34 cellular contexts compared by ENCODE assay signal in the genomic region with DNA sequence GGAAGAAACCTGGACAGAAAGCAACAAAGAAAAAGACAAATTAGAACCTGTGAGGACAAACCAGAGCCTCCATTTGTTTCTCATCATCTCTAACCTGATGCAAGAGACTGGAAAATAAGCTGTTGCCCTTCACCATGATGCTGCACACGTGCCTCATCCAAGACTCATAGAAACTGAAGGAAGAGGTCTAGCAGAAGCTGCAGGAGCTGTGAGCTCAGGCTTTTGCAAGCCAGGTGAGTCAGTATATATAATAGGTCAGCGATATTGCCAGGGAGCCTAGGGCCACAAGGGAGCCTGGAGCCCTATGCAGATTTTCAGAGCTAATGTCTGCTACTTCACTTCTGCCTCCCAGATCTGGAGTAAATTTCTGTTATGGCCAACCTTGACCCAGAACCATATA.
"Had no signal": no experiment of that assay in that cellular context is flagged by ENCODE, and none has a peak within 500 bp of the region (broad histone marks: within the 10 kb centered on the region; RNA-seq: fewer than 3 reads in every experiment).

No MANE protein-coding gene starts in this region.

- H3K4me3 ChIP-seq: ascending aorta, body of pancreas, SJCRH30, SK-N-MC had no signal

- H3K9me3 Mint-ChIP-seq: activated CD4-positive, alpha-beta T cell treated with anti-CD3 and anti-CD28 coated beads, Interleukin-2, amount 10 ng/mL, durations not matched to agents 24 days and 14 days; activated CD8-positive, alpha-beta T cell treated with anti-CD3 and anti-CD28 coated beads for 36 hours; activated naive CD8-positive, alpha-beta T cell treated with anti-CD3 and anti-CD28 coated beads for 36 hours; activated T-cell treated with anti-CD3 and anti-CD28 coated beads, Interleukin-2, amount 50 U/mL, for 72 hours; activated T-helper 17 cell treated with anti-CD3 and anti-CD28 coated beads, Interleukin-2, amount 50 U/mL, for 72 hours had no signal

- DNase-seq: activated CD4-positive, alpha-beta T cell treated with anti-CD3 and anti-CD28 coated beads for 1 hour; activated CD4-positive, alpha-beta T cell treated with anti-CD3 and anti-CD28 coated beads, Interleukin-2, amount 10 ng/mL, durations not matched to agents 24 days and 14 days; activated CD4-positive, alpha-beta T cell treated with anti-CD3 and anti-CD28 coated beads, Interleukin-2, amount 50 U/mL, for 4 hours; activated CD4-positive, CD25-positive, alpha-beta regulatory T cell; activated CD8-positive, alpha-beta T cell treated with anti-CD3 and anti-CD28 coated beads for 36 hours; activated effector memory CD4-positive, alpha-beta T cell treated with anti-CD3 and anti-CD28 coated beads, Interleukin-2, amount 50 U/mL, for 16 hours; activated naive CD4-positive, alpha-beta T cell; activated naive CD4-positive, alpha-beta T cell treated with anti-CD3 and anti-CD28 coated beads, Interleukin-2, amount 50 U/mL, for 16 hours; activated naive CD8-positive, alpha-beta T cell treated with anti-CD3 and anti-CD28 coated beads for 36 hours; activated T-cell treated with anti-CD3 and anti-CD28 coated beads, Interleukin-2, amount 50 U/mL, for 1 hour; activated T-cell treated with anti-CD3 and anti-CD28 coated beads, Interleukin-2, amount 50 U/mL, for 72 hours; amygdala; body of pancreas; central memory CD4-positive, alpha-beta T cell; Kasumi-1; KG1; MM.1S; MV-4-11; NCI-H1092; NCI-H187 treated with DMSO at 0.1 percent for 48 hours; NCI-H2081; NCI-H2171 treated with DMSO at 0.1 percent for 48 hours; NCI-H226; NCI-H446 treated with DMSO at 0.1 percent for 48 hours; NCI-H524; NCI-H69; SHP77; SJCRH30; T1000; WERI-Rb-1 had no signal

- H3K36me3 ChIP-seq: ascending aorta, SJCRH30, WERI-Rb-1 had no signal

- H3K27me3 ChIP-seq: ascending aorta, body of pancreas, SJCRH30 had no signal

- H3K27ac ChIP-seq: ascending aorta, body of pancreas, SJCRH30, SK-N-MC, WERI-Rb-1 had no signal

- ATAC-seq: activated CD8-positive, alpha-beta T cell treated with anti-CD3 and anti-CD28 coated beads for 36 hours; activated T-cell treated with anti-CD3 and anti-CD28 coated beads, Interleukin-2, amount 50 U/mL, for 72 hours; activated T-helper 17 cell treated with anti-CD3 and anti-CD28 coated beads, Interleukin-2, amount 50 U/mL, for 72 hours; body of pancreas; Panc1 had no signal

- H3K27ac Mint-ChIP-seq: activated CD4-positive, alpha-beta T cell treated with anti-CD3 and anti-CD28 coated beads, Interleukin-2, amount 10 ng/mL, durations not matched to agents 24 days and 14 days; activated CD8-positive, alpha-beta T cell treated with anti-CD3 and anti-CD28 coated beads for 36 hours; activated naive CD8-positive, alpha-beta T cell treated with anti-CD3 and anti-CD28 coated beads for 36 hours; activated T-cell treated with anti-CD3 and anti-CD28 coated beads, Interleukin-2, amount 50 U/mL, for 72 hours; activated T-helper 17 cell treated with anti-CD3 and anti-CD28 coated beads, Interleukin-2, amount 50 U/mL, for 72 hours had no signal

- H3K4me1 ChIP-seq: body of pancreas had no signal

- H3K36me3 Mint-ChIP-seq: activated naive CD8-positive, alpha-beta T cell treated with anti-CD3 and anti-CD28 coated beads for 36 hours had no signal

- H3K4me3 Mint-ChIP-seq: activated CD4-positive, alpha-beta T cell treated with anti-CD3 and anti-CD28 coated beads, Interleukin-2, amount 10 ng/mL, durations not matched to agents 24 days and 14 days; activated CD8-positive, alpha-beta T cell treated with anti-CD3 and anti-CD28 coated beads for 36 hours; activated naive CD8-positive, alpha-beta T cell treated with anti-CD3 and anti-CD28 coated beads for 36 hours; activated T-cell treated with anti-CD3 and anti-CD28 coated beads, Interleukin-2, amount 50 U/mL, for 72 hours; activated T-helper 17 cell treated with anti-CD3 and anti-CD28 coated beads, Interleukin-2, amount 50 U/mL, for 72 hours had no signal

- H3K4me1 Mint-ChIP-seq: activated CD4-positive, alpha-beta T cell treated with anti-CD3 and anti-CD28 coated beads, Interleukin-2, amount 10 ng/mL, durations not matched to agents 24 days and 14 days; activated naive CD8-positive, alpha-beta T cell treated with anti-CD3 and anti-CD28 coated beads for 36 hours; activated T-helper 17 cell treated with anti-CD3 and anti-CD28 coated beads, Interleukin-2, amount 50 U/mL, for 72 hours had no signal

- H3K9me3 ChIP-seq: ascending aorta, body of pancreas, SJCRH30 had no signal
